ENCODE assay signal across 2 cellular contexts in the genomic region with DNA sequence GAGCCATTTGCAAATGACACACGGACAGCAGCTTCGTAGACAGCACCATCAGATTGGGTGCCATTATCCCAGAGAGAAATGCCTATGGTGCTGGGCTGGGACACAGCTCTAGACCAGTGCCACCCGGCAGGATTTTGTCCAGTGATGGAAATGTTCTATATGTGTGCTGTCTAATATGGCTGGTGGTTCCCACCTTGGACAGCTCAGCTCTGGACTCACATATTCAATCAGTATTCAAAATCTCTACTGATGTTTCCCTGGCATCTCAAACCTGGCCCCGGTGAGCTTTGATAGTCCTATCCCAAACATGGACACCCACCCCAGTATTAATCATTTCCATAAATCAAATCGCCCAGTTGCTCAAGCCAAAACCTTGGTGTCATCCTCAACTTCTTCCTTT.
TF ChIP-seq lines count a peak whose summit lies in the region.

No MANE protein-coding gene starts in this region.

TF ChIP-seq in SK-N-SH, 30 proteins besides CTCF, POLR2A, EP300 and RAD21 (continued from another document):
- TF ChIP-seq, protein P1, sequence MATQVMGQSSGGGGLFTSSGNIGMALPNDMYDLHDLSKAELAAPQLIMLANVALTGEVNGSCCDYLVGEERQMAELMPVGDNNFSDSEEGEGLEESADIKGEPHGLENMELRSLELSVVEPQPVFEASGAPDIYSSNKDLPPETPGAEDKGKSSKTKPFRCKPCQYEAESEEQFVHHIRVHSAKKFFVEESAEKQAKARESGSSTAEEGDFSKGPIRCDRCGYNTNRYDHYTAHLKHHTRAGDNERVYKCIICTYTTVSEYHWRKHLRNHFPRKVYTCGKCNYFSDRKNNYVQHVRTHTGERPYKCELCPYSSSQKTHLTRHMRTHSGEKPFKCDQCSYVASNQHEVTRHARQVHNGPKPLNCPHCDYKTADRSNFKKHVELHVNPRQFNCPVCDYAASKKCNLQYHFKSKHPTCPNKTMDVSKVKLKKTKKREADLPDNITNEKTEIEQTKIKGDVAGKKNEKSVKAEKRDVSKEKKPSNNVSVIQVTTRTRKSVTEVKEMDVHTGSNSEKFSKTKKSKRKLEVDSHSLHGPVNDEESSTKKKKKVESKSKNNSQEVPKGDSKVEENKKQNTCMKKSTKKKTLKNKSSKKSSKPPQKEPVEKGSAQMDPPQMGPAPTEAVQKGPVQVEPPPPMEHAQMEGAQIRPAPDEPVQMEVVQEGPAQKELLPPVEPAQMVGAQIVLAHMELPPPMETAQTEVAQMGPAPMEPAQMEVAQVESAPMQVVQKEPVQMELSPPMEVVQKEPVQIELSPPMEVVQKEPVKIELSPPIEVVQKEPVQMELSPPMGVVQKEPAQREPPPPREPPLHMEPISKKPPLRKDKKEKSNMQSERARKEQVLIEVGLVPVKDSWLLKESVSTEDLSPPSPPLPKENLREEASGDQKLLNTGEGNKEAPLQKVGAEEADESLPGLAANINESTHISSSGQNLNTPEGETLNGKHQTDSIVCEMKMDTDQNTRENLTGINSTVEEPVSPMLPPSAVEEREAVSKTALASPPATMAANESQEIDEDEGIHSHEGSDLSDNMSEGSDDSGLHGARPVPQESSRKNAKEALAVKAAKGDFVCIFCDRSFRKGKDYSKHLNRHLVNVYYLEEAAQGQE (IDR thresholded peaks at IDR 0.05; ENCODE audit: low read depth, low read length) = peak; percentile 50; the same call in 1 of the 2 replicates

TF ChIP-seq in SK-N-SH treated with all-trans-retinoic acid at 6 μM for 48 hours, 23 proteins besides CTCF, POLR2A, EP300 and RAD21 (continued from another document):
- TF ChIP-seq ZNF565 (CRISPR knock-in tag; conservative IDR thresholded peaks at IDR 0.05; ENCODE audit: low read depth) (no peak), OSR1 (CRISPR knock-in tag; IDR thresholded peaks at IDR 0.05) (no peak), PPARA (CRISPR knock-in tag; IDR thresholded peaks at IDR 0.05; ENCODE audit: borderline replicate concordance) (no peak), ISL1 (CRISPR knock-in tag; IDR thresholded peaks at IDR 0.05) (no peak), SNAI2 (CRISPR knock-in tag; IDR thresholded peaks at IDR 0.05) (no peak), ZFP30 (CRISPR knock-in tag; IDR thresholded peaks at IDR 0.05) (no peak), ZFP3 (CRISPR knock-in tag; IDR thresholded peaks at IDR 0.05) (no peak)
- TF ChIP-seq, protein P2, sequence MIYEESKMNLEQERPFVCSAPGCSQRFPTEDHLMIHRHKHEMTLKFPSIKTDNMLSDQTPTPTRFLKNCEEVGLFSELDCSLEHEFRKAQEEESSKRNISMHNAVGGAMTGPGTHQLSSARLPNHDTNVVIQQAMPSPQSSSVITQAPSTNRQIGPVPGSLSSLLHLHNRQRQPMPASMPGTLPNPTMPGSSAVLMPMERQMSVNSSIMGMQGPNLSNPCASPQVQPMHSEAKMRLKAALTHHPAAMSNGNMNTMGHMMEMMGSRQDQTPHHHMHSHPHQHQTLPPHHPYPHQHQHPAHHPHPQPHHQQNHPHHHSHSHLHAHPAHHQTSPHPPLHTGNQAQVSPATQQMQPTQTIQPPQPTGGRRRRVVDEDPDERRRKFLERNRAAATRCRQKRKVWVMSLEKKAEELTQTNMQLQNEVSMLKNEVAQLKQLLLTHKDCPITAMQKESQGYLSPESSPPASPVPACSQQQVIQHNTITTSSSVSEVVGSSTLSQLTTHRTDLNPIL (CRISPR knock-in tag; IDR thresholded peaks at IDR 0.05; ENCODE audit: low read depth) = no peak
